ENCODE assay signal across 22 cellular contexts in genomic region chr21:15192243-15192642, GRCh38.
DNase-seq lines count a peak whose midpoint lies in the region; ATAC-seq, FAIRE-seq and TF ChIP-seq lines count a peak whose summit lies in the region.
"Had no signal": no experiment of that assay in that cellular context is flagged by ENCODE, and none has a peak within 500 bp of the region (broad histone marks: within the 10 kb centered on the region; RNA-seq: fewer than 3 reads in every experiment).

No MANE protein-coding gene starts in this region.

- H2AFZ ChIP-seq in mesenchymal stem cell (ENCODE audit: low read depth, low read length) = no peak overlapping the region

- POLR2A ChIA-PET in A549 (lab: Yijun Ruan, JAX) = no interaction called here

- H3K4me3 ChIP-seq in A549 = no peak overlapping the region
- H3K4me3 ChIP-seq in mesenchymal stem cell (ENCODE audit: insufficient read depth in 1 of 2, low read depth in 1 of 2, low read length in 2 of 2) = no peak overlapping the region

- H3K4me2 ChIP-seq in A549 = peak overlapping the region; percentile 20; the same call in 2 of the 3 replicates
- H3K4me2 ChIP-seq in mesenchymal stem cell (ENCODE audit: low read length, poor library complexity, severe bottlenecking) = no peak overlapping the region

- H3K9me3 ChIP-seq in A549 (no peaks in the 10 kb centered on the region), mesenchymal stem cell (ENCODE audit: control insufficient read depth, low read length) (no peaks in the 10 kb centered on the region)

- no peaks in the 10 kb centered on the region for H3K36me3 ChIP-seq in mesenchymal stem cell (ENCODE audit: control insufficient read depth in 1 of 2, insufficient read depth in 2 of 2, low read depth in 1 of 2, low read length in 2 of 2)
- H3K36me3 ChIP-seq: WERI-Rb-1 had no signal

- H2BK15ac ChIP-seq in mesenchymal stem cell (ENCODE audit: low read depth, poor library complexity, severe bottlenecking) = no peak overlapping the region

- no peak overlapping the region for H3K9ac ChIP-seq in mesenchymal stem cell (ENCODE audit: low read length)

- H2BK5ac ChIP-seq in mesenchymal stem cell (ENCODE audit: low read depth, low read length, poor library complexity, severe bottlenecking) = no peak overlapping the region

- H3K18ac ChIP-seq in mesenchymal stem cell (ENCODE audit: low read depth in 1 of 2, low read length in 2 of 2) = no peak overlapping the region

- TF ChIP-seq CTCF in A549 (IDR thresholded peaks at IDR 0.05) = no peak

- no peak overlapping the region for H3K14ac ChIP-seq in mesenchymal stem cell (ENCODE audit: low read length in 2 of 2)

- no peak overlapping the region for H4K8ac ChIP-seq in mesenchymal stem cell (ENCODE audit: low read length)

- no peak overlapping the region for H3K23ac ChIP-seq in mesenchymal stem cell (ENCODE audit: low read length in 2 of 2)

- no peak overlapping the region for H2AK5ac ChIP-seq in mesenchymal stem cell (ENCODE audit: low read length, severe bottlenecking)

- H2BK120ac ChIP-seq in mesenchymal stem cell (ENCODE audit: low read depth, low read length) = no peak overlapping the region

- no peak overlapping the region for H3K4ac ChIP-seq in mesenchymal stem cell (ENCODE audit: low read depth in 1 of 2, low read length in 2 of 2)

- WGBS in A549 (ENCODE audit: missing lambda C conversion rate) = 51% methylated on average over 3 of the region's 3 CpGs
- WGBS in mesenchymal stem cell = 61% methylated on average over 2 of the region's 3 CpGs

- DNase-seq in A549 (ENCODE audit: low read depth in 1 of 2, low spot score in 1 of 2) (peak in 1 of 2 experiments; percentile 71), LoVo (ENCODE audit: low spot score) (peak; percentile 52), epithelial cell of prostate (ENCODE audit: low read depth, low spot score) (peak; percentile 87), myocyte (ENCODE audit: low read depth) (peak; percentile 30), DMS53 (lab: John Stamatoyannopoulos, UW) (no peak), mesenchymal stem cell (no peak), NCI-H2196 (lab: John Stamatoyannopoulos, UW; ENCODE audit: unreplicated experiment) (no peak), erythroblast (lab: John Stamatoyannopoulos, UW) (no peak)
- DNase-seq: activated CD4-positive, alpha-beta T cell treated with anti-CD3 and anti-CD28 coated beads, Interleukin-2, amount 50 U/mL, for 4 hours; activated T-cell treated with anti-CD3 and anti-CD28 coated beads for 4 hours; amygdala; central memory CD4-positive, alpha-beta T cell; mesendoderm; natural killer cell; NCI-H2081 treated with DMSO at 0.1 percent for 48 hours; NCI-H524; SHP77; stimulated activated CD4-positive, alpha-beta T cell treated with anti-CD3 and anti-CD28 coated beads, Interleukin-4, amount 100 ng/mL, for 24 hours; T-helper 1 cell; WERI-Rb-1 had no signal

- no peaks in the 10 kb centered on the region for H3K27me3 ChIP-seq in mesenchymal stem cell (ENCODE audit: control insufficient read depth in 1 of 2, insufficient read depth in 1 of 2, low read length in 2 of 2)

- H3K27ac ChIP-seq in A549 (no peak overlapping the region; a peak in 1 of 6 replicates), epithelial cell of prostate (peak overlapping the region; percentile 55), mesenchymal stem cell (ENCODE audit: low read length, poor library complexity, severe bottlenecking) (no peak overlapping the region)
- H3K27ac ChIP-seq: WERI-Rb-1 had no signal

- H3K79me1 ChIP-seq in mesenchymal stem cell (replicated peaks; ENCODE audit: low read length, poor library complexity, severe bottlenecking) = no peaks in the 10 kb centered on the region

- ATAC-seq in A549 = peak; percentile 53 to 54; a peak in 5 of 6 replicates
- ATAC-seq: natural killer cell had no signal

- H2BK12ac ChIP-seq in mesenchymal stem cell (ENCODE audit: low read length in 2 of 2) = no peak overlapping the region

- FAIRE-seq in A549 (lab: Jason Lieb, UNC) = no peak
- FAIRE-seq: H54, islet of Langerhans had no signal

- TF ChIP-seq POLR2A in A549 (IDR thresholded peaks at IDR 0.05; ENCODE audit: low read length) (no peak), erythroblast (IDR thresholded peaks at IDR 0.05; ENCODE audit: low read length) (no peak)

- CTCF ChIA-PET in A549 (lab: Yijun Ruan, JAX) = no interaction called here

- no peak overlapping the region for H4K91ac ChIP-seq in mesenchymal stem cell (ENCODE audit: low read length)

- peak in 1 of 2 experiments; percentile 23; a peak in 1 of 5 replicates for TF ChIP-seq EP300 in A549 (IDR thresholded peaks at IDR 0.05)

- peaks cover 9% of the 10 kb centered on the region; the same call in 2 of the 3 replicates for H3K4me1 ChIP-seq in A549
- H3K4me1 ChIP-seq in mesenchymal stem cell (ENCODE audit: control insufficient read depth, insufficient read depth, low read depth, low read length) = no peaks in the 10 kb centered on the region

- TF ChIP-seq RAD21 in A549 (conservative IDR thresholded peaks at IDR 0.05 in 1 of 2, IDR thresholded peaks at IDR 0.05 in 1 of 2) = no peak; a peak in 1 of 5 replicates

TF ChIP-seq in A549, 52 proteins besides CTCF, POLR2A, EP300 and RAD21:
- TF ChIP-seq, protein P1, sequence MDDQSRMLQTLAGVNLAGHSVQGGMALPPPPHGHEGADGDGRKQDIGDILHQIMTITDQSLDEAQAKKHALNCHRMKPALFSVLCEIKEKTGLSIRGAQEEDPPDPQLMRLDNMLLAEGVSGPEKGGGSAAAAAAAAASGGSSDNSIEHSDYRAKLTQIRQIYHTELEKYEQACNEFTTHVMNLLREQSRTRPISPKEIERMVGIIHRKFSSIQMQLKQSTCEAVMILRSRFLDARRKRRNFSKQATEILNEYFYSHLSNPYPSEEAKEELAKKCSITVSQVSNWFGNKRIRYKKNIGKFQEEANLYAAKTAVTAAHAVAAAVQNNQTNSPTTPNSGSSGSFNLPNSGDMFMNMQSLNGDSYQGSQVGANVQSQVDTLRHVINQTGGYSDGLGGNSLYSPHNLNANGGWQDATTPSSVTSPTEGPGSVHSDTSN (IDR thresholded peaks at IDR 0.05) = no peak
- TF ChIP-seq, protein P2, sequence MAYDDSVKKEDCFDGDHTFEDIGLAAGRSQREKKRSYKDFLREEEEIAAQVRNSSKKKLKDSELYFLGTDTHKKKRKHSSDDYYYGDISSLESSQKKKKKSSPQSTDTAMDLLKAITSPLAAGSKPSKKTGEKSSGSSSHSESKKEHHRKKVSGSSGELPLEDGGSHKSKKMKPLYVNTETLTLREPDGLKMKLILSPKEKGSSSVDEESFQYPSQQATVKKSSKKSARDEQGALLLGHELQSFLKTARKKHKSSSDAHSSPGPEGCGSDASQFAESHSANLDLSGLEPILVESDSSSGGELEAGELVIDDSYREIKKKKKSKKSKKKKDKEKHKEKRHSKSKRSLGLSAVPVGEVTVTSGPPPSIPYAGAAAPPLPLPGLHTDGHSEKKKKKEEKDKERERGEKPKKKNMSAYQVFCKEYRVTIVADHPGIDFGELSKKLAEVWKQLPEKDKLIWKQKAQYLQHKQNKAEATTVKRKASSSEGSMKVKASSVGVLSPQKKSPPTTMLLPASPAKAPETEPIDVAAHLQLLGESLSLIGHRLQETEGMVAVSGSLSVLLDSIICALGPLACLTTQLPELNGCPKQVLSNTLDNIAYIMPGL (CRISPR knock-in tag; IDR thresholded peaks at IDR 0.05; ENCODE audit: borderline replicate concordance) = no peak
- TF ChIP-seq, protein P3, sequence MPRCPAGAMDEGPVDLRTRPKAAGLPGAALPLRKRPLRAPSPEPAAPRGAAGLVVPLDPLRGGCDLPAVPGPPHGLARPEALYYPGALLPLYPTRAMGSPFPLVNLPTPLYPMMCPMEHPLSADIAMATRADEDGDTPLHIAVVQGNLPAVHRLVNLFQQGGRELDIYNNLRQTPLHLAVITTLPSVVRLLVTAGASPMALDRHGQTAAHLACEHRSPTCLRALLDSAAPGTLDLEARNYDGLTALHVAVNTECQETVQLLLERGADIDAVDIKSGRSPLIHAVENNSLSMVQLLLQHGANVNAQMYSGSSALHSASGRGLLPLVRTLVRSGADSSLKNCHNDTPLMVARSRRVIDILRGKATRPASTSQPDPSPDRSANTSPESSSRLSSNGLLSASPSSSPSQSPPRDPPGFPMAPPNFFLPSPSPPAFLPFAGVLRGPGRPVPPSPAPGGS (IDR thresholded peaks at IDR 0.05) = 0 out of 3 replicates have a peak, but pooled peaks have one; percentile 27
- TF ChIP-seq KDM5A (IDR thresholded peaks at IDR 0.05) (no peak), HES2 (IDR thresholded peaks at IDR 0.05) (0 out of 2 replicates have a peak, but pooled peaks have one; percentile 55), EHF (CRISPR knock-in tag; IDR thresholded peaks at IDR 0.05) (no peak), HOXB5 (CRISPR knock-in tag; IDR thresholded peaks at IDR 0.05) (peak; percentile 95), CEBPB (IDR thresholded peaks at IDR 0.05) (peak; percentile 62 to 63)

Comparison
In these comparisons a context has a peak if more than half of its experiments do, and no peak if none do; other contexts are left out.
1. DNase-seq: peak in LoVo (single experiment), epithelial cell of prostate (single experiment) and myocyte (single experiment); none in DMS53 (single experiment), mesenchymal stem cell (single experiment), NCI-H2196 (single experiment) and erythroblast (0 of 2).